In the genomic region with DNA sequence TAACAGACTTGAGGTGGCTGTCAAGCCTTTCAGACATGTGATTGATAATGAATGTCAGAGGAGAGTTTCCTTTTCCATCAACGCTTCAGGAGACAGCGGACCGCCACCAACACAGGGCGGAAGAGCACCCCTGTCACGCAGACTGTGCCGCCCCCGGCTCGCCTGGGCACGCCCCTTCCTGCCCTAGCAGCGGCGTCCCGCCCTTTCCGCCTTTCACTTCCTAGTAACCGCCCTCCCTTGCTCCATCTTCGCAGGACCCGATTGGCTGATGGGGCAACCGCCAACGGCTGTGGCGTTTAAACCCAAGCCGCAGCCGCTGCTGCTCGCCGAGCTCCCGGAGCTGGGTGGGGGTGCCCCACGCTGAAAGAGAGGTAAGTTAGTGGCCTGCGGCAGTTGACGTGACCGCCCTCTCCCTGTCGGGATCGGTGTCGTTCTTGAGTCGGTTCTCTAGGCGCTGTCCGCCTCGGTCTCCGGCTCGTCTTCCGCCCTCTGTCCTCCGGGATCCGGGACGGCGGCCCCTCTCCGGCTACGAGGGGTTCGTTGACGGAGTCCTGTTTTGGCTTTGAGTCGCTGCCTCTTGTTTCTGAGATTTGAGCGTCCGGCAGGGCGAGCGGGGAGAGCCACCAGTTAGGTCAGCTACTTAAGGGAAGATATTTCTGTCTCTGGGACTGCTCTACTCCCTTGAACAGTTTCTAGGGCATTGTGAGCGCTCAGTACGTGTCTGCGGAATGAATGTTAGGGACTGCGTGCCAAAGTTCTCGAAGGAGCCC, we compare ENCODE assay signal across 8 cellular contexts. TPM values are rescaled to one million over a fixed set of nuclear protein-coding genes. Genes with fewer than 3 reads are reported as not detected.
DNase-seq lines count a peak whose midpoint lies in the region; ATAC-seq and TF ChIP-seq lines count a peak whose summit lies in the region.

A gene with protein sequence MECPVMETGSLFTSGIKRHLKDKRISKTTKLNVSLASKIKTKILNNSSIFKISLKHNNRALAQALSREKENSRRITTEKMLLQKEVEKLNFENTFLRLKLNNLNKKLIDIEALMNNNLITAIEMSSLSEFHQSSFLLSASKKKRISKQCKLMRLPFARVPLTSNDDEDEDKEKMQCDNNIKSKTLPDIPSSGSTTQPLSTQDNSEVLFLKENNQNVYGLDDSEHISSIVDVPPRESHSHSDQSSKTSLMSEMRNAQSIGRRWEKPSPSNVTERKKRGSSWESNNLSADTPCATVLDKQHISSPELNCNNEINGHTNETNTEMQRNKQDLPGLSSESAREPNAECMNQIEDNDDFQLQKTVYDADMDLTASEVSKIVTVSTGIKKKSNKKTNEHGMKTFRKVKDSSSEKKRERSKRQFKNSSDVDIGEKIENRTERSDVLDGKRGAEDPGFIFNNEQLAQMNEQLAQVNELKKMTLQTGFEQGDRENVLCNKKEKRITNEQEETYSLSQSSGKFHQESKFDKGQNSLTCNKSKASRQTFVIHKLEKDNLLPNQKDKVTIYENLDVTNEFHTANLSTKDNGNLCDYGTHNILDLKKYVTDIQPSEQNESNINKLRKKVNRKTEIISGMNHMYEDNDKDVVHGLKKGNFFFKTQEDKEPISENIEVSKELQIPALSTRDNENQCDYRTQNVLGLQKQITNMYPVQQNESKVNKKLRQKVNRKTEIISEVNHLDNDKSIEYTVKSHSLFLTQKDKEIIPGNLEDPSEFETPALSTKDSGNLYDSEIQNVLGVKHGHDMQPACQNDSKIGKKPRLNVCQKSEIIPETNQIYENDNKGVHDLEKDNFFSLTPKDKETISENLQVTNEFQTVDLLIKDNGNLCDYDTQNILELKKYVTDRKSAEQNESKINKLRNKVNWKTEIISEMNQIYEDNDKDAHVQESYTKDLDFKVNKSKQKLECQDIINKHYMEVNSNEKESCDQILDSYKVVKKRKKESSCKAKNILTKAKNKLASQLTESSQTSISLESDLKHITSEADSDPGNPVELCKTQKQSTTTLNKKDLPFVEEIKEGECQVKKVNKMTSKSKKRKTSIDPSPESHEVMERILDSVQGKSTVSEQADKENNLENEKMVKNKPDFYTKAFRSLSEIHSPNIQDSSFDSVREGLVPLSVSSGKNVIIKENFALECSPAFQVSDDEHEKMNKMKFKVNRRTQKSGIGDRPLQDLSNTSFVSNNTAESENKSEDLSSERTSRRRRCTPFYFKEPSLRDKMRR (plus strand): TSS at position 326 of the 770 bp plus-strand sequence. CDS start 6,769 bp downstream, outside the sequence.

- ATAC-seq in HG03432 (IDR thresholded peaks at IDR 0.05; ENCODE audit: unreplicated experiment) = peak; percentile 100
- ATAC-seq in activated CD4-positive, CD25-positive, alpha-beta regulatory T cell treated with anti-CD3 and anti-CD28 coated beads, Interleukin-2, amount 50 U/mL, for 24 hours = peak; percentile 100

- peak; percentile 87 for TF ChIP-seq POLR2A in GM19193 (IDR thresholded peaks at IDR 0.05; ENCODE audit: extremely low read depth, insufficient read depth, insufficient read length)

- peak; percentile 99 for DNase-seq in Ammon's horn (ENCODE audit: low spot score)
- DNase-seq in NCI-H460 (ENCODE audit: extremely low read depth, low read depth) = peak; percentile 95
- DNase-seq in cerebellar cortex (ENCODE audit: low spot score) = peak; percentile 97
- DNase-seq in inferior parietal cortex (ENCODE audit: extremely low spot score) = peak; percentile 95
- DNase-seq in stimulated activated CD4-positive, alpha-beta T cell treated with anti-CD3 and anti-CD28 coated beads, Interleukin-12 subunit alpha, Interleukin-12 subunit beta, amount 100 ng/mL, for 24 hours (ENCODE audit: low read depth in 2 of 2) = peak; percentile 89 to 95

RNA-seq across cellular contexts. Expression of the gene that starts here (rescaled TPM):
- 16.0 and 20.9 TPM in 2 replicates for total RNA-seq in NCI-H460 (2014; rRNA removed; shearing (Covaris generic))
- 6.9 and 10.3 TPM in 2 replicates for polyA plus RNA-seq in NCI-H460 (2014; cell fraction: nucleus; rRNA removed)

Comparison
In these comparisons a context has a peak if more than half of its experiments do, and no peak if none do; other contexts are left out.
1. Peak in every context shown above with its lines: DNase-seq and ATAC-seq.